7 cellular contexts compared by ENCODE assay signal in genomic region chr2:96336104-96336775, GRCh38. TPM values are rescaled to one million over a fixed set of nuclear protein-coding genes. Genes with fewer than 3 reads are reported as not detected.
DNase-seq lines count a peak whose midpoint lies in the region; ATAC-seq, FAIRE-seq and TF ChIP-seq lines count a peak whose summit lies in the region.

No MANE protein-coding gene starts in this region.

- H3K4me1 ChIP-seq in pancreas = peaks cover 0 to 5% (median 3%) of the 10 kb centered on the region in 3 donors

- intact Hi-C loops in dorsolateral prefrontal cortex (cut with DNase I) = loop anchor here in 1 of 2 donors (10.0 kb wide), 1 partner anchor 69 kb away; no protein-coding TSS in a partner anchor
- intact Hi-C loops in pancreas (cut with DNase I) = no loop called here

- WGBS in pancreas, 2 donors = 22 to 23% methylated on average over 15 of the region's 15 CpGs

- H3K4me3 ChIP-seq in dorsolateral prefrontal cortex (peak overlapping the region; percentile 66 to 100 (median 86)), pancreas (peak overlapping the region; percentile 36 to 60 (median 53))

- H3K27ac ChIP-seq in dorsolateral prefrontal cortex (peak overlapping the region in 35 of 59 donors; percentile 23 to 98 (median 92)), pancreas (no peak overlapping the region)

- DNase-seq in LHCN-M2 (ENCODE audit: low read depth) = peak; percentile 5
- DNase-seq in dorsolateral prefrontal cortex = no peak
- DNase-seq in pancreas = no peak
- no peak for DNase-seq in DMS 273 treated with DMSO at 0.1 percent for 48 hours (lab: John Stamatoyannopoulos, UW)
- DNase-seq in NCI-H2029 (lab: John Stamatoyannopoulos, UW) = no peak
- DNase-seq in LoVo (ENCODE audit: low spot score) = no peak

- ATAC-seq in pancreas = no peak

- no peaks in the 10 kb centered on the region for H3K36me3 ChIP-seq in pancreas

- FAIRE-seq in pancreas (lab: Jason Lieb, UNC) = no peak

- TF ChIP-seq POLR2A in GM19193 (IDR thresholded peaks at IDR 0.05; ENCODE audit: extremely low read depth, insufficient read depth, insufficient read length) = peak; percentile 66

- TF ChIP-seq CTCF in dorsolateral prefrontal cortex (IDR thresholded peaks at IDR 0.05 in 54 of 56, conservative IDR thresholded peaks at IDR 0.05 in 2 of 56; ENCODE audit: low read depth in 1 of 56, partially characterized antibody in 56 of 56) (no peak), pancreas (IDR thresholded peaks at IDR 0.05) (no peak)

- H3K9me3 ChIP-seq in pancreas = no peaks in the 10 kb centered on the region

- H3K27me3 ChIP-seq in dorsolateral prefrontal cortex (no peaks in the 10 kb centered on the region), pancreas (no peaks in the 10 kb centered on the region)

RNA-seq across cellular contexts. Expression of gene NCAPH, which starts 0.7 kb away (rescaled TPM):
- total RNA-seq in LHCN-M2 (2014; rRNA removed) (38.7 and 42.4 TPM in 2 replicates), dorsolateral prefrontal cortex (1 to 10 TPM in 57 of 120 experiments, under 1 TPM in 55, not detected in 8; 0.19 to 3.2 (median 1.0) TPM), pancreas (under 1 TPM; 0.12 to 0.81 (median 0.39) TPM)
- 14.0 TPM for polyA plus RNA-seq in LHCN-M2 (2012)
- polyA plus RNA-seq in pancreas = under 1 TPM; 0.05 to 0.23 TPM

RNA-seq across cellular contexts. Expression of gene ITPRIPL1, which starts 11.1 kb away (rescaled TPM):
- total RNA-seq in LHCN-M2 (2014; rRNA removed) (0.34 and 0.83 TPM in 2 replicates), dorsolateral prefrontal cortex (1 to 10 TPM in 111 of 120 experiments, under 1 TPM in 9; 0.54 to 6.2 (median 1.9) TPM), pancreas (1 to 10 TPM in 2 of 6 donors, under 1 TPM in 4; 0.39 to 1.4 (median 0.77) TPM)
- 0.01 TPM for polyA plus RNA-seq in LHCN-M2 (2012)
- polyA plus RNA-seq in pancreas = under 1 TPM; 0.38 to 0.49 TPM

RNA-seq across cellular contexts. Expression of gene SNRNP200, which starts 30.9 kb away (rescaled TPM):
- total RNA-seq in LHCN-M2 (2014; rRNA removed) (35.3 and 44.3 TPM in 2 replicates), dorsolateral prefrontal cortex (100 to 1,000 TPM in 18 of 120 experiments, 10 to 100 TPM in 102; 76.1 to 117 (median 91.0) TPM), pancreas (10 to 100 TPM; 42.1 to 60.1 (median 47.8) TPM)
- 74.5 TPM for polyA plus RNA-seq in LHCN-M2 (2012)
- polyA plus RNA-seq in pancreas = 10 to 100 TPM; 51.4 to 87.7 TPM

Comparison
In these comparisons a context has a peak if more than half of its experiments do, and no peak if none do; other contexts are left out.
1. H3K27ac ChIP-seq: peak in dorsolateral prefrontal cortex (35 of 59); none in pancreas (0 of 4).